In genomic region chr1:165369255-165369848, GRCh38 we compare ENCODE assay signal across 8 cellular contexts. TPM values are rescaled to one million over a fixed set of nuclear protein-coding genes. Genes with fewer than 3 reads are reported as not detected.
A peak's percentile ranks its signal among the peaks of the same experiment; 100 is the strongest.
DNase-seq lines count a peak whose midpoint lies in the region; ATAC-seq and TF ChIP-seq lines count a peak whose summit lies in the region.

No MANE protein-coding gene starts in this region.

- intact Hi-C loops in Calu3 (cut with micrococcal nuclease; ENCODE audit: unreplicated experiment) (loop anchor here (1.0 kb wide), 2 partner anchors 111 to 240 kb away; no protein-coding TSS in a partner anchor), left colon (cut with DNase I, micrococcal nuclease) (no loop called here)

- peaks cover 82% of the 10 kb centered on the region for H3K27me3 Mint-ChIP-seq in Calu3 (ENCODE audit: unreplicated experiment)

- no peak overlapping the region for H3K4me2 ChIP-seq in KMS-11

- CTCF ChIA-PET in Calu3 (lab: Charles Lee), result interaction anchor here (0.8 to 1.8 kb wide), 4 partner anchors 24 to 255 kb away, joined by 3 to 9 read pairs (median 5); no protein-coding TSS in a partner anchor

- H2AFZ ChIP-seq in KMS-11 (ENCODE audit: low read depth), result no peak overlapping the region

- H3K4me3 ChIP-seq in KMS-11 (IDR thresholded peaks at IDR 0.05; ENCODE audit: insufficient read depth, low read depth, low read length), result no peak overlapping the region

- in situ Hi-C loops in T47D (cut with HindIII; ENCODE audit: low pct_unique_long_range_greater_than_20kb, low sequenced_read_pairs), result no loop called here

- no peak overlapping the region for H3K27ac Mint-ChIP-seq in Calu3 (ENCODE audit: unreplicated experiment)

- H3K27me3 ChIP-seq in KMS-11 (ENCODE audit: insufficient read depth, low read depth), result no peaks in the 10 kb centered on the region

- BruUV-seq in Calu3 (replicated peaks; lab: Mats Ljungman, UMichigan), result no TSS peak

- H4K20me1 ChIP-seq in KMS-11 (ENCODE audit: insufficient read depth), result no peaks in the 10 kb centered on the region

- no peak overlapping the region for H3K4me3 Mint-ChIP-seq in Calu3 (ENCODE audit: low read depth, unreplicated experiment)

- H3K27ac ChIP-seq in KMS-11, result no peak overlapping the region

- no peaks in the 10 kb centered on the region for H3K36me3 ChIP-seq in KMS-11 (ENCODE audit: insufficient read depth)

- ATAC-seq in GM19463 (IDR thresholded peaks at IDR 0.05; ENCODE audit: unreplicated experiment) (peak; percentile 74), left colon (peak; percentile 68)

- peak; percentile 91 for TF ChIP-seq CTCF in Calu3 (IDR thresholded peaks at IDR 0.05; ENCODE audit: unreplicated experiment)
- peak; percentile 96 for TF ChIP-seq CTCF in KMS-11 (conservative IDR thresholded peaks at IDR 0.05; ENCODE audit: low read depth, low read length)

- peaks cover 19% of the 10 kb centered on the region for H3K4me1 ChIP-seq in KMS-11 (ENCODE audit: low read depth, poor library complexity, severe bottlenecking)

- H3K9me3 Mint-ChIP-seq in Calu3 (ENCODE audit: low read depth, unreplicated experiment), result no peaks in the 10 kb centered on the region

- no peaks in the 10 kb centered on the region for H3K4me1 Mint-ChIP-seq in Calu3 (ENCODE audit: low read depth, unreplicated experiment)

- no peak overlapping the region for H3K9ac ChIP-seq in KMS-11

- DNase-seq in Calu3 (peak; percentile 74), T-helper 9 cell (peak; percentile 54), T47D (ENCODE audit: low read depth in 1 of 2, low spot score in 1 of 2) (peak; percentile 64 to 74), left colon (peak in 1 of 2 donors; percentile 52), DMS153 treated with DMSO at 0.1 percent for 48 hours (lab: John Stamatoyannopoulos, UW; ENCODE audit: unreplicated experiment) (no peak)
- DNase-seq in stimulated activated CD8-positive, alpha-beta memory T cell treated with anti-CD3 and anti-CD28 coated beads, Interleukin-12 subunit alpha, Interleukin-12 subunit beta, amount 100 ng/mL, for 1 hour (ENCODE audit: low read depth), result peak; percentile 32

- H3K36me3 Mint-ChIP-seq in Calu3 (ENCODE audit: insufficient read depth, unreplicated experiment), result no peaks in the 10 kb centered on the region

- no peaks in the 10 kb centered on the region for H3K79me2 ChIP-seq in KMS-11 (ENCODE audit: insufficient read depth, low read depth)

RNA-seq across cellular contexts. Expression of gene LMX1A, which starts 12.8 kb away (rescaled TPM):
- total RNA-seq in Calu3 (2022) (not detected in 2 replicates), left colon (under 1 TPM; 0.64 to 0.73 TPM)
